Comparison of ENCODE assay signal across 22 cellular contexts in genomic region chr21:29669416-29669815, GRCh38.
DNase-seq lines count a peak whose midpoint lies in the region; ATAC-seq and TF ChIP-seq lines count a peak whose summit lies in the region.
"Had no signal": no experiment of that assay in that cellular context is flagged by ENCODE, and none has a peak within 500 bp of the region (broad histone marks: within the 10 kb centered on the region; RNA-seq: fewer than 3 reads in every experiment).

No MANE protein-coding gene starts in this region.

- DNase-seq in choroid plexus epithelial cell (ENCODE audit: low read depth) (peak; percentile 13), SKM-1 treated with dmso at 0.1 percent for 144 hours (lab: John Stamatoyannopoulos, UW; ENCODE audit: unreplicated experiment) (no peak)
- no peak for DNase-seq in activated CD4-positive, alpha-beta T cell treated with anti-CD3 and anti-CD28 coated beads for 4 hours
- DNase-seq: activated B cell treated with CpG ODN at 0.5 μM for 24 hours; activated CD4-positive, alpha-beta memory T cell treated with anti-CD3 and anti-CD28 coated beads, Interleukin-2, amount 10 ng/mL, durations not matched to agents 7 days and 5 days; activated naive CD4-positive, alpha-beta T cell treated with anti-CD3 and anti-CD28 coated beads, Interleukin-2, amount 50 U/mL, for 16 hours; activated T-cell treated with anti-CD3 and anti-CD28 coated beads, Interleukin-2, amount 50 U/mL, for 24 hours; CD4-positive, CD25-positive, alpha-beta regulatory T cell; kidney; NCI-H1417; NCI-H2107; NCI-H526; psoas muscle; RPMI8226; T-helper 9 cell had no signal

- peak; percentile 83 for ATAC-seq in GM18519 (IDR thresholded peaks at IDR 0.05; ENCODE audit: low FRiP score, unreplicated experiment)
- peak; percentile 64 for ATAC-seq in GM21360 (IDR thresholded peaks at IDR 0.05; ENCODE audit: unreplicated experiment)
- peak; percentile 52 for ATAC-seq in HG03469 (IDR thresholded peaks at IDR 0.05; ENCODE audit: unreplicated experiment)
- ATAC-seq in GM19324 (IDR thresholded peaks at IDR 0.05; ENCODE audit: low FRiP score, unreplicated experiment): no peak
- no peak for ATAC-seq in GM21717 (IDR thresholded peaks at IDR 0.05; ENCODE audit: unreplicated experiment)
- ATAC-seq: psoas muscle had no signal

- H3K4me3 ChIP-seq in choroid plexus epithelial cell (ENCODE audit: low read depth, low read length): no peak overlapping the region
- H3K4me3 ChIP-seq: HAP-1, psoas muscle, SK-N-MC had no signal

- no peak for TF ChIP-seq CTCF in choroid plexus epithelial cell (conservative IDR thresholded peaks at IDR 0.05; ENCODE audit: low read depth, low read length)

Comparison
In these comparisons a context has a peak if more than half of its experiments do, and no peak if none do; other contexts are left out.
1. ATAC-seq: peak in GM18519 (single experiment), GM21360 (single experiment) and HG03469 (single experiment); none in GM19324 (single experiment) and GM21717 (single experiment).